1 cellular context compared by ENCODE assay signal in the genomic region with DNA sequence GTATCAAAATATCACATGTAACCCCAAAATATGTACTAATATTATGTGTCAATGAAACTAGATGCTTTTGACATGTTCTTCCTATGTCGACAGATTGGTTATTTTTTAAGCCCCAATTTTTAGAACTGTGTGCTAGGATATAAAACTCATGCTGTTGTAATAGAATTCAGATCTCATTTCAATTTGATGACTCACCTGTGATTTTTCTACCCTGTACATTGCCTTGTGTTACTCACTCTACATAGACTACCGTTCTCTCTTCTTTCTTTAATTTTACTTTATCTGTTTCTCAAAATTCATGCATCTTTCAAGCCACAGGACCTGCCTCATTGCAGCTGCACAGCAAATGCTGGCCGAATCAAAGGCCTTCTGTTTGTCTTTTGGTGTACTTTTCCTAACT.
TF ChIP-seq lines count a peak whose summit lies in the region.

No MANE protein-coding gene starts in this region.

TF ChIP-seq in WTC11, 78 proteins besides CTCF, POLR2A, EP300 and RAD21 (continued from another document):
- TF ChIP-seq, protein P1, sequence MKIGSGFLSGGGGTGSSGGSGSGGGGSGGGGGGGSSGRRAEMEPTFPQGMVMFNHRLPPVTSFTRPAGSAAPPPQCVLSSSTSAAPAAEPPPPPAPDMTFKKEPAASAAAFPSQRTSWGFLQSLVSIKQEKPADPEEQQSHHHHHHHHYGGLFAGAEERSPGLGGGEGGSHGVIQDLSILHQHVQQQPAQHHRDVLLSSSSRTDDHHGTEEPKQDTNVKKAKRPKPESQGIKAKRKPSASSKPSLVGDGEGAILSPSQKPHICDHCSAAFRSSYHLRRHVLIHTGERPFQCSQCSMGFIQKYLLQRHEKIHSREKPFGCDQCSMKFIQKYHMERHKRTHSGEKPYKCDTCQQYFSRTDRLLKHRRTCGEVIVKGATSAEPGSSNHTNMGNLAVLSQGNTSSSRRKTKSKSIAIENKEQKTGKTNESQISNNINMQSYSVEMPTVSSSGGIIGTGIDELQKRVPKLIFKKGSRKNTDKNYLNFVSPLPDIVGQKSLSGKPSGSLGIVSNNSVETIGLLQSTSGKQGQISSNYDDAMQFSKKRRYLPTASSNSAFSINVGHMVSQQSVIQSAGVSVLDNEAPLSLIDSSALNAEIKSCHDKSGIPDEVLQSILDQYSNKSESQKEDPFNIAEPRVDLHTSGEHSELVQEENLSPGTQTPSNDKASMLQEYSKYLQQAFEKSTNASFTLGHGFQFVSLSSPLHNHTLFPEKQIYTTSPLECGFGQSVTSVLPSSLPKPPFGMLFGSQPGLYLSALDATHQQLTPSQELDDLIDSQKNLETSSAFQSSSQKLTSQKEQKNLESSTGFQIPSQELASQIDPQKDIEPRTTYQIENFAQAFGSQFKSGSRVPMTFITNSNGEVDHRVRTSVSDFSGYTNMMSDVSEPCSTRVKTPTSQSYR (CRISPR knock-in tag; IDR thresholded peaks at IDR 0.05): no peak
- no peak for TF ChIP-seq MXD4 (CRISPR knock-in tag; IDR thresholded peaks at IDR 0.05; ENCODE audit: borderline replicate concordance)
- TF ChIP-seq ZNF423 (CRISPR knock-in tag; IDR thresholded peaks at IDR 0.05): no peak
- TF ChIP-seq, protein P2, sequence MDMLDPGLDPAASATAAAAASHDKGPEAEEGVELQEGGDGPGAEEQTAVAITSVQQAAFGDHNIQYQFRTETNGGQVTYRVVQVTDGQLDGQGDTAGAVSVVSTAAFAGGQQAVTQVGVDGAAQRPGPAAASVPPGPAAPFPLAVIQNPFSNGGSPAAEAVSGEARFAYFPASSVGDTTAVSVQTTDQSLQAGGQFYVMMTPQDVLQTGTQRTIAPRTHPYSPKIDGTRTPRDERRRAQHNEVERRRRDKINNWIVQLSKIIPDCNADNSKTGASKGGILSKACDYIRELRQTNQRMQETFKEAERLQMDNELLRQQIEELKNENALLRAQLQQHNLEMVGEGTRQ (CRISPR knock-in tag; IDR thresholded peaks at IDR 0.05): no peak
- TF ChIP-seq ZNF263 (CRISPR knock-in tag; IDR thresholded peaks at IDR 0.05; ENCODE audit: low read depth): no peak
- TF ChIP-seq JUN (CRISPR knock-in tag; IDR thresholded peaks at IDR 0.05): no peak
- TF ChIP-seq CREB1 (CRISPR knock-in tag; IDR thresholded peaks at IDR 0.05): no peak
- no peak for TF ChIP-seq ZNF121 (CRISPR knock-in tag; IDR thresholded peaks at IDR 0.05)
- TF ChIP-seq, protein P3, sequence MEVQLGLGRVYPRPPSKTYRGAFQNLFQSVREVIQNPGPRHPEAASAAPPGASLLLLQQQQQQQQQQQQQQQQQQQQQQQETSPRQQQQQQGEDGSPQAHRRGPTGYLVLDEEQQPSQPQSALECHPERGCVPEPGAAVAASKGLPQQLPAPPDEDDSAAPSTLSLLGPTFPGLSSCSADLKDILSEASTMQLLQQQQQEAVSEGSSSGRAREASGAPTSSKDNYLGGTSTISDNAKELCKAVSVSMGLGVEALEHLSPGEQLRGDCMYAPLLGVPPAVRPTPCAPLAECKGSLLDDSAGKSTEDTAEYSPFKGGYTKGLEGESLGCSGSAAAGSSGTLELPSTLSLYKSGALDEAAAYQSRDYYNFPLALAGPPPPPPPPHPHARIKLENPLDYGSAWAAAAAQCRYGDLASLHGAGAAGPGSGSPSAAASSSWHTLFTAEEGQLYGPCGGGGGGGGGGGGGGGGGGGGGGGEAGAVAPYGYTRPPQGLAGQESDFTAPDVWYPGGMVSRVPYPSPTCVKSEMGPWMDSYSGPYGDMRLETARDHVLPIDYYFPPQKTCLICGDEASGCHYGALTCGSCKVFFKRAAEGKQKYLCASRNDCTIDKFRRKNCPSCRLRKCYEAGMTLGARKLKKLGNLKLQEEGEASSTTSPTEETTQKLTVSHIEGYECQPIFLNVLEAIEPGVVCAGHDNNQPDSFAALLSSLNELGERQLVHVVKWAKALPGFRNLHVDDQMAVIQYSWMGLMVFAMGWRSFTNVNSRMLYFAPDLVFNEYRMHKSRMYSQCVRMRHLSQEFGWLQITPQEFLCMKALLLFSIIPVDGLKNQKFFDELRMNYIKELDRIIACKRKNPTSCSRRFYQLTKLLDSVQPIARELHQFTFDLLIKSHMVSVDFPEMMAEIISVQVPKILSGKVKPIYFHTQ (CRISPR knock-in tag; IDR thresholded peaks at IDR 0.05): no peak
- TF ChIP-seq, protein P4, sequence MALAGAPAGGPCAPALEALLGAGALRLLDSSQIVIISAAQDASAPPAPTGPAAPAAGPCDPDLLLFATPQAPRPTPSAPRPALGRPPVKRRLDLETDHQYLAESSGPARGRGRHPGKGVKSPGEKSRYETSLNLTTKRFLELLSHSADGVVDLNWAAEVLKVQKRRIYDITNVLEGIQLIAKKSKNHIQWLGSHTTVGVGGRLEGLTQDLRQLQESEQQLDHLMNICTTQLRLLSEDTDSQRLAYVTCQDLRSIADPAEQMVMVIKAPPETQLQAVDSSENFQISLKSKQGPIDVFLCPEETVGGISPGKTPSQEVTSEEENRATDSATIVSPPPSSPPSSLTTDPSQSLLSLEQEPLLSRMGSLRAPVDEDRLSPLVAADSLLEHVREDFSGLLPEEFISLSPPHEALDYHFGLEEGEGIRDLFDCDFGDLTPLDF (CRISPR knock-in tag; IDR thresholded peaks at IDR 0.05): no peak
- TF ChIP-seq TEAD1 (CRISPR knock-in tag; IDR thresholded peaks at IDR 0.05): no peak
- TF ChIP-seq, protein P5, sequence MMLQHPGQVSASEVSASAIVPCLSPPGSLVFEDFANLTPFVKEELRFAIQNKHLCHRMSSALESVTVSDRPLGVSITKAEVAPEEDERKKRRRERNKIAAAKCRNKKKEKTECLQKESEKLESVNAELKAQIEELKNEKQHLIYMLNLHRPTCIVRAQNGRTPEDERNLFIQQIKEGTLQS (CRISPR knock-in tag; conservative IDR thresholded peaks at IDR 0.05): no peak
- TF ChIP-seq ZBTB21 (CRISPR knock-in tag; IDR thresholded peaks at IDR 0.05; ENCODE audit: borderline replicate concordance): no peak
- TF ChIP-seq CBFB (CRISPR knock-in tag; IDR thresholded peaks at IDR 0.05; ENCODE audit: low read depth): no peak
- TF ChIP-seq, protein P6, sequence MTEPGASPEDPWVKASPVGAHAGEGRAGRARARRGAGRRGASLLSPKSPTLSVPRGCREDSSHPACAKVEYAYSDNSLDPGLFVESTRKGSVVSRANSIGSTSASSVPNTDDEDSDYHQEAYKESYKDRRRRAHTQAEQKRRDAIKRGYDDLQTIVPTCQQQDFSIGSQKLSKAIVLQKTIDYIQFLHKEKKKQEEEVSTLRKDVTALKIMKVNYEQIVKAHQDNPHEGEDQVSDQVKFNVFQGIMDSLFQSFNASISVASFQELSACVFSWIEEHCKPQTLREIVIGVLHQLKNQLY (CRISPR knock-in tag; IDR thresholded peaks at IDR 0.05): no peak
- TF ChIP-seq, protein P7, sequence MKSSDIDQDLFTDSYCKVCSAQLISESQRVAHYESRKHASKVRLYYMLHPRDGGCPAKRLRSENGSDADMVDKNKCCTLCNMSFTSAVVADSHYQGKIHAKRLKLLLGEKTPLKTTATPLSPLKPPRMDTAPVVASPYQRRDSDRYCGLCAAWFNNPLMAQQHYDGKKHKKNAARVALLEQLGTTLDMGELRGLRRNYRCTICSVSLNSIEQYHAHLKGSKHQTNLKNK (CRISPR knock-in tag; IDR thresholded peaks at IDR 0.05): no peak
